1 cellular context compared by ENCODE assay signal in genomic region chr1:42146127-42146915, GRCh38.
TF ChIP-seq lines count a peak whose summit lies in the region.

No MANE protein-coding gene starts in this region.

TF ChIP-seq in WTC11, 78 proteins besides CTCF, POLR2A, EP300 and RAD21 (continued from another document):
- TF ChIP-seq ZNF281 (CRISPR knock-in tag; IDR thresholded peaks at IDR 0.05) (no peak), ATF3 (CRISPR knock-in tag; conservative IDR thresholded peaks at IDR 0.05) (no peak), GABPB1 (CRISPR knock-in tag; IDR thresholded peaks at IDR 0.05) (no peak), USF1 (CRISPR knock-in tag; IDR thresholded peaks at IDR 0.05) (no peak)
